Comparison of ENCODE assay signal across 1 cellular context in the genomic region with DNA sequence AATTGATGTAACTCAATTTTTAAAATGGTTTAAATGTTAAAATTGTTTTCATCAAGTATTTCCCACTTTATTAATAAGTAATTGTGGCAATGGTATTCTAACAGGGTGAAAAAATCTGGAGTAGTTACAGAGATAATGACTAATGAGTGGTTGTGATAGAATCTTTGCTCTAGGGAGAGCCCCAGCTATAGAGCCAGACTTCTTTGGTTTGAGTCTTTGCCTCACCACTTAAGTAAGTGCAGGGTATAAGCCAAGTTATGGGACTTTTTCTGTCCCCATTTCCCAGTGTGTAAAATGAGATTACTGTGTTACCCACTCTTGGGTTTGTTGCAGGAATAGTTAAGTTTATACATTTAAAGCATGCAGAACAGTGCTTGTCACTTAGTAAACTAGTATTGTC.
TF ChIP-seq lines count a peak whose summit lies in the region.

No MANE protein-coding gene starts in this region.

TF ChIP-seq in GM12878, 131 proteins besides CTCF, POLR2A, EP300 and RAD21 (continued from another document):
- TF ChIP-seq, protein P1, sequence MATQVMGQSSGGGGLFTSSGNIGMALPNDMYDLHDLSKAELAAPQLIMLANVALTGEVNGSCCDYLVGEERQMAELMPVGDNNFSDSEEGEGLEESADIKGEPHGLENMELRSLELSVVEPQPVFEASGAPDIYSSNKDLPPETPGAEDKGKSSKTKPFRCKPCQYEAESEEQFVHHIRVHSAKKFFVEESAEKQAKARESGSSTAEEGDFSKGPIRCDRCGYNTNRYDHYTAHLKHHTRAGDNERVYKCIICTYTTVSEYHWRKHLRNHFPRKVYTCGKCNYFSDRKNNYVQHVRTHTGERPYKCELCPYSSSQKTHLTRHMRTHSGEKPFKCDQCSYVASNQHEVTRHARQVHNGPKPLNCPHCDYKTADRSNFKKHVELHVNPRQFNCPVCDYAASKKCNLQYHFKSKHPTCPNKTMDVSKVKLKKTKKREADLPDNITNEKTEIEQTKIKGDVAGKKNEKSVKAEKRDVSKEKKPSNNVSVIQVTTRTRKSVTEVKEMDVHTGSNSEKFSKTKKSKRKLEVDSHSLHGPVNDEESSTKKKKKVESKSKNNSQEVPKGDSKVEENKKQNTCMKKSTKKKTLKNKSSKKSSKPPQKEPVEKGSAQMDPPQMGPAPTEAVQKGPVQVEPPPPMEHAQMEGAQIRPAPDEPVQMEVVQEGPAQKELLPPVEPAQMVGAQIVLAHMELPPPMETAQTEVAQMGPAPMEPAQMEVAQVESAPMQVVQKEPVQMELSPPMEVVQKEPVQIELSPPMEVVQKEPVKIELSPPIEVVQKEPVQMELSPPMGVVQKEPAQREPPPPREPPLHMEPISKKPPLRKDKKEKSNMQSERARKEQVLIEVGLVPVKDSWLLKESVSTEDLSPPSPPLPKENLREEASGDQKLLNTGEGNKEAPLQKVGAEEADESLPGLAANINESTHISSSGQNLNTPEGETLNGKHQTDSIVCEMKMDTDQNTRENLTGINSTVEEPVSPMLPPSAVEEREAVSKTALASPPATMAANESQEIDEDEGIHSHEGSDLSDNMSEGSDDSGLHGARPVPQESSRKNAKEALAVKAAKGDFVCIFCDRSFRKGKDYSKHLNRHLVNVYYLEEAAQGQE (IDR thresholded peaks at IDR 0.05; ENCODE audit: low read depth, low read length), result no peak
- TF ChIP-seq FOS (IDR thresholded peaks at IDR 0.05; ENCODE audit: borderline replicate concordance, extremely low read depth, insufficient read length) (no peak), CHD2 (IDR thresholded peaks at IDR 0.05; ENCODE audit: borderline replicate concordance, low read depth, low read length) (no peak), SREBF1 (IDR thresholded peaks at IDR 0.05; ENCODE audit: low read length) (no peak), CBX5 (IDR thresholded peaks at IDR 0.05; ENCODE audit: low read depth) (no peak), CREB1 (IDR thresholded peaks at IDR 0.05; ENCODE audit: low read depth) (no peak)
- TF ChIP-seq, protein P2, sequence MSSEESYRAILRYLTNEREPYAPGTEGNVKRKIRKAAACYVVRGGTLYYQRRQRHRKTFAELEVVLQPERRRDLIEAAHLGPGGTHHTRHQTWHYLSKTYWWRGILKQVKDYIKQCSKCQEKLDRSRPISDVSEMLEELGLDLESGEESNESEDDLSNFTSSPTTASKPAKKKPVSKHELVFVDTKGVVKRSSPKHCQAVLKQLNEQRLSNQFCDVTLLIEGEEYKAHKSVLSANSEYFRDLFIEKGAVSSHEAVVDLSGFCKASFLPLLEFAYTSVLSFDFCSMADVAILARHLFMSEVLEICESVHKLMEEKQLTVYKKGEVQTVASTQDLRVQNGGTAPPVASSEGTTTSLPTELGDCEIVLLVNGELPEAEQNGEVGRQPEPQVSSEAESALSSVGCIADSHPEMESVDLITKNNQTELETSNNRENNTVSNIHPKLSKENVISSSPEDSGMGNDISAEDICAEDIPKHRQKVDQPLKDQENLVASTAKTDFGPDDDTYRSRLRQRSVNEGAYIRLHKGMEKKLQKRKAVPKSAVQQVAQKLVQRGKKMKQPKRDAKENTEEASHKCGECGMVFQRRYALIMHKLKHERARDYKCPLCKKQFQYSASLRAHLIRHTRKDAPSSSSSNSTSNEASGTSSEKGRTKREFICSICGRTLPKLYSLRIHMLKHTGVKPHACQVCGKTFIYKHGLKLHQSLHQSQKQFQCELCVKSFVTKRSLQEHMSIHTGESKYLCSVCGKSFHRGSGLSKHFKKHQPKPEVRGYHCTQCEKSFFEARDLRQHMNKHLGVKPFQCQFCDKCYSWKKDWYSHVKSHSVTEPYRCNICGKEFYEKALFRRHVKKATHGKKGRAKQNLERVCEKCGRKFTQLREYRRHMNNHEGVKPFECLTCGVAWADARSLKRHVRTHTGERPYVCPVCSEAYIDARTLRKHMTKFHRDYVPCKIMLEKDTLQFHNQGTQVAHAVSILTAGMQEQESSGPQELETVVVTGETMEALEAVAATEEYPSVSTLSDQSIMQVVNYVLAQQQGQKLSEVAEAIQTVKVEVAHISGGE (CRISPR knock-in tag; IDR thresholded peaks at IDR 0.05), result no peak
